In the genomic region with DNA sequence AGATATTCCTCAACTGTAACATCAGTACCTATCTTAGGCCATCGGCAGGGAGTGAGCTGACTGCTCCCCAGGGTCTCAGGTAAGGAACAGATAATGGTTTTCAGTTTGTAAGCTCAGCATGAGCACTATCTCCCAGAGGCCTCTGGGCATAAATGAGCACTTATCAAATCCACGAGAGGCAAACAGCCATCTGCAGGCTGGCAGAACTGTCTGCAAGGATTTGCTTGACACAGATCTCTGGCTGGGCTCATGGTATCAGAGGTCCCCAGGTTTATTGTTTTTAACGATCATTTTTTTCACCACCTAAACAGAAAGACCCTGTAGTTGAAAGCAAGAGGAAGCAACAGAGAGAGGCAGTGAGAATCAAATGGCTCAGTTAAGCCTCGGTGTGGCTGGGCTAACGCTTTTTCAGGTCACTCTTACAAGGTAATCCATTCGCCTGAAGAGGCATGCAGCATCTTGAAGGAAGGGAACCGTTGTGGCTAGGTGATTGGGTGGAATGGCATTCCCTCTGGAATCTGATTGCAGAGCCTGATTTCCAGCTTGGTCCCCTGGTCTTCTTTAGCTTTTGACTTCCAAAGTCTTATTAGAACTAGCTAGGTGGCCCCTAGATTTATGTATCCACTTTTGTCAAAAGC, we compare ENCODE assay signal across 24 cellular contexts.
A peak's percentile ranks its signal among the peaks of the same experiment; 100 is the strongest.
DNase-seq lines count a peak whose midpoint lies in the region; ATAC-seq and TF ChIP-seq lines count a peak whose summit lies in the region.
"Had no signal": no experiment of that assay in that cellular context is flagged by ENCODE, and none has a peak within 500 bp of the region (broad histone marks: within the 10 kb centered on the region; RNA-seq: fewer than 3 reads in every experiment).

No MANE protein-coding gene starts in this region.

- no peak for TF ChIP-seq POLR2A in esophagus squamous epithelium (IDR thresholded peaks at IDR 0.05)

- no peak overlapping the region for H3K9ac ChIP-seq in BLaER1

- ATAC-seq in foreskin keratinocyte, result no peak
- ATAC-seq: activated T-cell treated with anti-CD3 and anti-CD28 coated beads, Interleukin-2, amount 50 U/mL, for 4 hours; heart right ventricle had no signal

- no peaks in the 10 kb centered on the region for H4K20me1 ChIP-seq in BLaER1
- no peaks in the 10 kb centered on the region for H4K20me1 ChIP-seq in hepatocyte (ENCODE audit: insufficient read depth, poor library complexity, severe bottlenecking)

- H3K79me2 ChIP-seq in hepatocyte, result no peaks in the 10 kb centered on the region

- H2AFZ ChIP-seq in hepatocyte, result no peak overlapping the region

- DNase-seq in NCI-H1436 treated with DMSO at 0.1 percent for 48 hours (lab: John Stamatoyannopoulos, UW) (peak; percentile 52), OCI-M1 (lab: John Stamatoyannopoulos, UW) (peak; percentile 52), foreskin keratinocyte (peak in 1 of 2 donors; percentile 59), putamen (ENCODE audit: low spot score) (no peak), hepatocyte (ENCODE audit: low spot score) (no peak), esophagus squamous epithelium (lab: John Stamatoyannopoulos, UW) (no peak)
- DNase-seq in activated T-cell treated with anti-CD3 and anti-CD28 coated beads, Interleukin-2, amount 50 U/mL, for 1 hour, result no peak
- DNase-seq: activated naive CD4-positive, alpha-beta T cell; activated T-cell treated with anti-CD3 and anti-CD28 coated beads, Interleukin-2, amount 50 U/mL, for 4 hours; adrenal gland; cortex of kidney; EL; heart right ventricle; immature natural killer cell; MM.1S; NCI-H1930; NCI-H524 treated with DMSO at 0.1 percent for 48 hours; posterior cingulate gyrus; Right ventricle myocardium superior; T1000 had no signal

- H3K27ac ChIP-seq in BLaER1 (peak overlapping the region; percentile 84), foreskin keratinocyte (peak overlapping the region; percentile 15), hepatocyte (no peak overlapping the region), esophagus squamous epithelium (peak overlapping the region in 2 of 4 donors; percentile 2 to 87)
- H3K27ac ChIP-seq: adrenal gland, breast epithelium, heart right ventricle, sigmoid colon had no signal

- H3K27me3 ChIP-seq in BLaER1, result no peaks in the 10 kb centered on the region
- no peaks in the 10 kb centered on the region for H3K27me3 ChIP-seq in foreskin keratinocyte
- no peaks in the 10 kb centered on the region for H3K27me3 ChIP-seq in hepatocyte
- H3K27me3 ChIP-seq in esophagus squamous epithelium, result no peaks in the 10 kb centered on the region
- H3K27me3 ChIP-seq: adrenal gland, breast epithelium, heart right ventricle, sigmoid colon had no signal

- no peaks in the 10 kb centered on the region for H3K36me3 ChIP-seq in BLaER1
- no peaks in the 10 kb centered on the region for H3K36me3 ChIP-seq in hepatocyte (replicated peaks; ENCODE audit: insufficient read depth, low read depth)
- no peaks in the 10 kb centered on the region for H3K36me3 ChIP-seq in esophagus squamous epithelium
- H3K36me3 ChIP-seq: adrenal gland, breast epithelium, heart right ventricle, sigmoid colon had no signal

- H3K4me2 ChIP-seq in BLaER1 (peak overlapping the region; percentile 84), hepatocyte (no peak overlapping the region)

- no peak overlapping the region for H3K4me3 ChIP-seq in BLaER1
- no peak overlapping the region for H3K4me3 ChIP-seq in hepatocyte
- no peak overlapping the region for H3K4me3 ChIP-seq in esophagus squamous epithelium
- H3K4me3 ChIP-seq: adrenal gland, breast epithelium, heart right ventricle, mucosa of descending colon, sigmoid colon had no signal

- intact Hi-C loops in esophagus squamous epithelium (cut with DNase I), result no loop called here

- H3K9me3 ChIP-seq in BLaER1 (no peaks in the 10 kb centered on the region), hepatocyte (ENCODE audit: low read depth) (no peaks in the 10 kb centered on the region), esophagus squamous epithelium (no peaks in the 10 kb centered on the region)
- H3K9me3 ChIP-seq: adrenal gland, breast epithelium, heart right ventricle, mucosa of descending colon, sigmoid colon had no signal

- TF ChIP-seq CTCF in foreskin keratinocyte (conservative IDR thresholded peaks at IDR 0.05) (no peak), hepatocyte (IDR thresholded peaks at IDR 0.05; ENCODE audit: poor library complexity) (no peak), esophagus squamous epithelium (IDR thresholded peaks at IDR 0.05) (no peak)

- H3K9me2 ChIP-seq in hepatocyte (replicated peaks; ENCODE audit: insufficient read depth), result no peaks in the 10 kb centered on the region

- H3K4me1 ChIP-seq in BLaER1 (peaks cover 58% of the 10 kb centered on the region), foreskin keratinocyte (peaks cover 23% of the 10 kb centered on the region), hepatocyte (ENCODE audit: insufficient read depth) (peaks cover 12% of the 10 kb centered on the region), esophagus squamous epithelium (peaks cover 10 to 39% (median 25%) of the 10 kb centered on the region in 3 donors)

- 63% methylated on average over 7 of the region's 7 CpGs for WGBS in hepatocyte (ENCODE audit: low lambda C conversion rate, missing lambda C conversion rate)
- WGBS in esophagus squamous epithelium, 2 donors, result 52 to 71% methylated on average over 7 of the region's 7 CpGs

Comparison
In these comparisons a context has a peak if more than half of its experiments do, and no peak if none do; other contexts are left out.
1. DNase-seq: peak in NCI-H1436 treated with DMSO at 0.1 percent for 48 hours (single experiment) and OCI-M1 (single experiment); none in putamen (single experiment), hepatocyte (single experiment), activated T-cell treated with anti-CD3 and anti-CD28 coated beads, Interleukin-2, amount 50 U/mL, for 1 hour (single experiment) and esophagus squamous epithelium (single experiment).